9 cellular contexts compared by ENCODE assay signal in the genomic region with DNA sequence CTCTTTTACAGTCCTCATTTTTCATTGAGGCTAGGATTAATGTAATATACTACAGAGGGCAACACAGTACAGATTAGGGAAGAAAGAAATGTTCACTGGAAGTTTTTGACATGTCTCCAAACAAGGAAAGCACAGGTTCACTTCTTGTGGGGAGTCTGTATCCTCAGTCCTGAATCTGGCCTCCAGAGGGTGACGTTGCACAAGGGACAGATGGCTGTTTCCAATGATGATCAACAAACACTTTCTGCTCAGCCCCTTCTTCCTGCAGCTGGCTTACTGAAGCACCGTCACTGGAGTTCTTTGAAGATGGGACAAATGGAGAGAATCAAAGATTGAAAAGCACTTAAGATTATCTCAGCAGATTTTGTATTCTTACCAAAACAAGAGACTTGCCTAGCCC.
A peak's percentile ranks its signal among the peaks of the same experiment; 100 is the strongest.
DNase-seq lines count a peak whose midpoint lies in the region; ATAC-seq and TF ChIP-seq lines count a peak whose summit lies in the region.
"Had no signal": no experiment of that assay in that cellular context is flagged by ENCODE, and none has a peak within 500 bp of the region (broad histone marks: within the 10 kb centered on the region; RNA-seq: fewer than 3 reads in every experiment).

No MANE protein-coding gene starts in this region.

- H3K27me3 Mint-ChIP-seq in T-cell: peaks cover 11 to 14% of the 10 kb centered on the region in 2 donors

- CTCF ChIA-PET in A673 (lab: Charles Lee) (interaction anchor here (0.7 kb wide), 1 partner anchor 29 kb away, joined by 3 read pairs; no protein-coding TSS in a partner anchor), T-cell (lab: Charles Lee) (interaction anchor here in 1 of 2 donors (1.0 kb wide), 1 partner anchor 28 kb away, joined by 3 read pairs; no protein-coding TSS in a partner anchor)

- H3K4me1 Mint-ChIP-seq in T-cell: peaks cover under 1 to 3% (median under 1%) of the 10 kb centered on the region in 3 donors

- ATAC-seq in T-cell (replicated peaks in 1 of 4): peak in 2 of 4 experiments; percentile 35 to 72

- TF ChIP-seq CTCF in A673 (conservative IDR thresholded peaks at IDR 0.05; ENCODE audit: low read depth, low read length) (peak; percentile 48), epithelial cell of esophagus (IDR thresholded peaks at IDR 0.05; ENCODE audit: insufficient read depth, low read depth, low read length, missing control alignments) (peak; percentile 12), thyroid gland (IDR thresholded peaks at IDR 0.05) (no peak)

- H3K4me3 ChIP-seq in A673 (ENCODE audit: low read depth, low read length, poor library complexity, severe bottlenecking) (no peak overlapping the region), epithelial cell of esophagus (ENCODE audit: low read length) (no peak overlapping the region), thyroid gland (replicated peaks in 1 of 3) (no peak overlapping the region)
- no peak overlapping the region for H3K4me3 ChIP-seq in effector memory CD4-positive, alpha-beta T cell (ENCODE audit: insufficient read depth, low read depth, low read length, poor library complexity, severe bottlenecking)
- H3K4me3 ChIP-seq: MG63 had no signal

- intact Hi-C loops in A673 (cut with micrococcal nuclease; ENCODE audit: unreplicated experiment) (no loop called here), thyroid gland (cut with DNase I) (no loop called here)

- H3K27me3 ChIP-seq in A673 (replicated peaks; ENCODE audit: insufficient read depth, low read depth, low read length, poor library complexity) (no peaks in the 10 kb centered on the region), thyroid gland (no peaks in the 10 kb centered on the region)
- no peaks in the 10 kb centered on the region for H3K27me3 ChIP-seq in effector memory CD4-positive, alpha-beta T cell (replicated peaks; ENCODE audit: control insufficient read depth, insufficient read depth, low read length, poor library complexity, severe bottlenecking)
- H3K27me3 ChIP-seq: MG63 had no signal

- no peak for TF ChIP-seq POLR2A in thyroid gland (IDR thresholded peaks at IDR 0.05)

- H3K4me1 ChIP-seq in A673 (ENCODE audit: insufficient read depth, low read length, poor library complexity, severe bottlenecking) (no peaks in the 10 kb centered on the region), thyroid gland (no peaks in the 10 kb centered on the region)
- no peaks in the 10 kb centered on the region for H3K4me1 ChIP-seq in effector memory CD4-positive, alpha-beta T cell (ENCODE audit: control insufficient read depth, insufficient read depth, low read length, poor library complexity, severe bottlenecking)

- H3K4me3 Mint-ChIP-seq in T-cell: peak overlapping the region; percentile 18 to 68 (median 55)

- H3K36me3 Mint-ChIP-seq in T-cell: no peaks in the 10 kb centered on the region

- H3K9me3 ChIP-seq in A673 (ENCODE audit: low read depth, low read length, poor library complexity, severe bottlenecking) (no peaks in the 10 kb centered on the region), thyroid gland (no peaks in the 10 kb centered on the region)
- H3K9me3 ChIP-seq in effector memory CD4-positive, alpha-beta T cell (ENCODE audit: control insufficient read depth, low read length): no peaks in the 10 kb centered on the region
- H3K9me3 ChIP-seq: MG63 had no signal

- DNase-seq in A673 (ENCODE audit: low spot score) (peak; percentile 39), DMS53 treated with DMSO at 0.1 percent for 48 hours (lab: John Stamatoyannopoulos, UW; ENCODE audit: unreplicated experiment) (peak; percentile 1), T-cell (peak in 12 of 34 experiments; percentile 3 to 27 (median 8)), epithelial cell of esophagus (ENCODE audit: low read depth) (peak; percentile 7), hippocampal formation (lab: John Stamatoyannopoulos, UW) (no peak), thyroid gland (no peak), activated gamma-delta T cell (lab: John Stamatoyannopoulos, UW) (no peak)
- no peak for DNase-seq in effector memory CD4-positive, alpha-beta T cell
- DNase-seq: MG63 had no signal

- POLR2A ChIA-PET in A673 (lab: Charles Lee; ENCODE audit: low non-redundant PET): no interaction called here
- POLR2A ChIA-PET in T-cell (lab: Charles Lee): interaction anchor here in 1 of 2 donors (0.6 kb wide), 1 partner anchor 753 kb away, joined by 3 read pairs; no protein-coding TSS in a partner anchor

- no TSS peak for BruUV-seq in A673 (replicated peaks; lab: Mats Ljungman, UMichigan)

- peaks cover 8 to 13% (median 12%) of the 10 kb centered on the region in 3 donors for H3K9me3 Mint-ChIP-seq in T-cell

- H3K36me3 ChIP-seq in A673 (ENCODE audit: insufficient read depth, low read length, poor library complexity, severe bottlenecking) (no peaks in the 10 kb centered on the region), thyroid gland (no peaks in the 10 kb centered on the region)
- H3K36me3 ChIP-seq in effector memory CD4-positive, alpha-beta T cell (ENCODE audit: control insufficient read depth, insufficient read depth, low read length): no peaks in the 10 kb centered on the region
- H3K36me3 ChIP-seq: MG63 had no signal

- no peak overlapping the region for H3K27ac ChIP-seq in A673 (ENCODE audit: low read depth, low read length, poor library complexity, severe bottlenecking)
- no peak overlapping the region for H3K27ac ChIP-seq in thyroid gland
- no peak overlapping the region for H3K27ac ChIP-seq in effector memory CD4-positive, alpha-beta T cell (ENCODE audit: insufficient read depth, low read length, poor library complexity, severe bottlenecking)

- WGBS in thyroid gland, 2 donors: 72% methylated on average over 2 of the region's 2 CpGs

- peak overlapping the region; percentile 49 to 80 for H3K27ac Mint-ChIP-seq in T-cell

Comparison
In these comparisons a context has a peak if more than half of its experiments do, and no peak if none do; other contexts are left out.
1. DNase-seq: peak in A673 (single experiment), DMS53 treated with DMSO at 0.1 percent for 48 hours (single experiment) and epithelial cell of esophagus (single experiment); none in hippocampal formation (0 of 2), thyroid gland (0 of 2), effector memory CD4-positive, alpha-beta T cell (0 of 3) and activated gamma-delta T cell (single experiment).
2. CTCF ChIP-seq: peak in A673 (single experiment) and epithelial cell of esophagus (single experiment); none in thyroid gland (0 of 6).